Comparison of ENCODE assay signal across 8 cellular contexts in the genomic region with DNA sequence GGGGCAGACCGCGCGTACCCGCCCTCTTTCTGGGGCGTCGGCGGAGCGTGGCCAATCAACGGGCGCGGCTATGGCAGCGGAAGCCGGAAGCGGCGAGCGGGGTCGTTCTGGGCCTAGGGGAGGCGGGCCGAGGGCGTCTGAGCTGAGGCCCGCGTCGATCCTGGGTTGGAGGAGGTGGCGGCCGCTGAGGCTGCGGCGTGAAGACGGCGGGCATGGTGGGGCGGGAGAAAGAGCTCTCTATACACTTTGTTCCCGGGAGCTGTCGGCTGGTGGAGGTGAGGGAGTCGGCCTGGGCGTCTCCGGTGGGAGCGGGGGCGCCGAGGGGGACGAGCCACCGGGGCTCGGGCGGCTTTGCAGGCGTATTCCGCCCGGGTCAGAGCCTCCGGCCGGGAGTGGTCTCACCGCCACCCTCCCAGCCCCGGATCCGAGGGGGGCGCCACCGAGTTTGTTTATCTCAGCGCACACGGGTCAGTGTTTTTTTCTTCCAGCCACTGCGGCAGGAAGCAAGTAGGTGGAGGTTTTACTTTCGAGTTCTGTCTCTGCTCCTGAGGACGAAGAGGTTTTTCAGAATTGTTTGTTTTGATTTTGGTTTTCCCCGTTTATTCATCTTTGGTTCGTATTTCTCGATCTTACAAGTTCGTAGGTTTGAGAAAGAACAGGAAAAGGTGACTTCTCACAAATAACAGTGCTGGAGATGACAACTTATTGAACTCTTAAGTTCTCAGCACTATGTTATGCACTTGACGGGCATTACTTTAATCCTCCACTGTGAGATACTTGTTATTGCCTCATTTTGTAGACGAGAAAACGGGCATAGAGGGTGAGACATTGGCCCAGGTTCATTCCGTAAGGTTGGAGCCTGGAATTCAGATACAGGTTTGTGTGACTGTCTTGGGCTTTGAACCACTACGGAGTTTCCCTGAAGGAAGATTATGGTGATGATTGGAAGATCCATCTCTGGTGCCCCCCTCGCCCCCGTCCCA. TPM values are rescaled to one million over a fixed set of nuclear protein-coding genes. Genes with fewer than 3 reads are reported as not detected.
A peak's percentile ranks its signal among the peaks of the same experiment; 100 is the strongest.
DNase-seq lines count a peak whose midpoint lies in the region; ATAC-seq and TF ChIP-seq lines count a peak whose summit lies in the region.

A gene (plus strand): TSS at position 145 of the 983 bp plus-strand sequence. CDS start 68 bp downstream, at position 213.

- no peak for TF ChIP-seq EP300 in Ishikawa (IDR thresholded peaks at IDR 0.05; ENCODE audit: borderline replicate concordance)

- no peak for TF ChIP-seq RAD21 in Ishikawa (IDR thresholded peaks at IDR 0.05; ENCODE audit: low read depth)

- TF ChIP-seq CTCF in epithelial cell of esophagus (IDR thresholded peaks at IDR 0.05; ENCODE audit: insufficient read depth, low read depth, low read length, missing control alignments) = peak; percentile 21

- DNase-seq in DMS153 treated with DMSO at 0.1 percent for 48 hours (lab: John Stamatoyannopoulos, UW; ENCODE audit: unreplicated experiment) (peak; percentile 61), OCI-M2 (lab: John Stamatoyannopoulos, UW; ENCODE audit: unreplicated experiment) (peak; percentile 67), activated T-cell treated with anti-CD3 and anti-CD28 coated beads for 4 hours (peak; percentile 90), epithelial cell of esophagus (ENCODE audit: low read depth) (peak; percentile 97), mucosa of gallbladder (ENCODE audit: low spot score) (peak; percentile 95)
- DNase-seq in stimulated activated CD8-positive, alpha-beta memory T cell treated with anti-CD3 and anti-CD28 coated beads, Interleukin-4, amount 100 ng/mL, for 4 hours (ENCODE audit: low read depth in 2 of 2, low spot score in 1 of 2) = peak; percentile 79 to 89

- H3K4me3 ChIP-seq in epithelial cell of esophagus (ENCODE audit: low read length) = peak within 1 kb of the TSS; percentile 64

- peak; percentile 82 for ATAC-seq in GM21576 (IDR thresholded peaks at IDR 0.05; ENCODE audit: unreplicated experiment)

TF ChIP-seq in Ishikawa, 13 proteins besides CTCF, POLR2A, EP300 and RAD21:
- TF ChIP-seq TAF1 (IDR thresholded peaks at IDR 0.05; ENCODE audit: low read depth) (peak; percentile 61), TCF12 (IDR thresholded peaks at IDR 0.05; ENCODE audit: low read depth) (peak; percentile 25; the same call in 1 of the 2 replicates), YY1 (IDR thresholded peaks at IDR 0.05; ENCODE audit: low read depth) (peak; percentile 60; the same call in 1 of the 2 replicates), FOXM1 (IDR thresholded peaks at IDR 0.05; ENCODE audit: borderline replicate concordance, low read depth) (0 out of 2 replicates have a peak, but pooled peaks have one; percentile 39), TEAD4 (IDR thresholded peaks at IDR 0.05) (no peak), NFIC (IDR thresholded peaks at IDR 0.05) (no peak), CEBPB (IDR thresholded peaks at IDR 0.05) (no peak), CREB1 (IDR thresholded peaks at IDR 0.05; ENCODE audit: low read depth) (peak; percentile 27; the same call in 1 of the 2 replicates), ZBTB7A (IDR thresholded peaks at IDR 0.05; ENCODE audit: low read depth) (0 out of 2 replicates have a peak, but pooled peaks have one; percentile 45), EGR1 (IDR thresholded peaks at IDR 0.05) (no peak)
- TF ChIP-seq, protein P1, sequence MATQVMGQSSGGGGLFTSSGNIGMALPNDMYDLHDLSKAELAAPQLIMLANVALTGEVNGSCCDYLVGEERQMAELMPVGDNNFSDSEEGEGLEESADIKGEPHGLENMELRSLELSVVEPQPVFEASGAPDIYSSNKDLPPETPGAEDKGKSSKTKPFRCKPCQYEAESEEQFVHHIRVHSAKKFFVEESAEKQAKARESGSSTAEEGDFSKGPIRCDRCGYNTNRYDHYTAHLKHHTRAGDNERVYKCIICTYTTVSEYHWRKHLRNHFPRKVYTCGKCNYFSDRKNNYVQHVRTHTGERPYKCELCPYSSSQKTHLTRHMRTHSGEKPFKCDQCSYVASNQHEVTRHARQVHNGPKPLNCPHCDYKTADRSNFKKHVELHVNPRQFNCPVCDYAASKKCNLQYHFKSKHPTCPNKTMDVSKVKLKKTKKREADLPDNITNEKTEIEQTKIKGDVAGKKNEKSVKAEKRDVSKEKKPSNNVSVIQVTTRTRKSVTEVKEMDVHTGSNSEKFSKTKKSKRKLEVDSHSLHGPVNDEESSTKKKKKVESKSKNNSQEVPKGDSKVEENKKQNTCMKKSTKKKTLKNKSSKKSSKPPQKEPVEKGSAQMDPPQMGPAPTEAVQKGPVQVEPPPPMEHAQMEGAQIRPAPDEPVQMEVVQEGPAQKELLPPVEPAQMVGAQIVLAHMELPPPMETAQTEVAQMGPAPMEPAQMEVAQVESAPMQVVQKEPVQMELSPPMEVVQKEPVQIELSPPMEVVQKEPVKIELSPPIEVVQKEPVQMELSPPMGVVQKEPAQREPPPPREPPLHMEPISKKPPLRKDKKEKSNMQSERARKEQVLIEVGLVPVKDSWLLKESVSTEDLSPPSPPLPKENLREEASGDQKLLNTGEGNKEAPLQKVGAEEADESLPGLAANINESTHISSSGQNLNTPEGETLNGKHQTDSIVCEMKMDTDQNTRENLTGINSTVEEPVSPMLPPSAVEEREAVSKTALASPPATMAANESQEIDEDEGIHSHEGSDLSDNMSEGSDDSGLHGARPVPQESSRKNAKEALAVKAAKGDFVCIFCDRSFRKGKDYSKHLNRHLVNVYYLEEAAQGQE (IDR thresholded peaks at IDR 0.05; ENCODE audit: low read depth) = no peak
- TF ChIP-seq, protein P2, sequence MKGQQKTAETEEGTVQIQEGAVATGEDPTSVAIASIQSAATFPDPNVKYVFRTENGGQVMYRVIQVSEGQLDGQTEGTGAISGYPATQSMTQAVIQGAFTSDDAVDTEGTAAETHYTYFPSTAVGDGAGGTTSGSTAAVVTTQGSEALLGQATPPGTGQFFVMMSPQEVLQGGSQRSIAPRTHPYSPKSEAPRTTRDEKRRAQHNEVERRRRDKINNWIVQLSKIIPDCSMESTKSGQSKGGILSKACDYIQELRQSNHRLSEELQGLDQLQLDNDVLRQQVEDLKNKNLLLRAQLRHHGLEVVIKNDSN (IDR thresholded peaks at IDR 0.05) = no peak
- TF ChIP-seq, protein P3, sequence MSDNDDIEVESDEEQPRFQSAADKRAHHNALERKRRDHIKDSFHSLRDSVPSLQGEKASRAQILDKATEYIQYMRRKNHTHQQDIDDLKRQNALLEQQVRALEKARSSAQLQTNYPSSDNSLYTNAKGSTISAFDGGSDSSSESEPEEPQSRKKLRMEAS (IDR thresholded peaks at IDR 0.05) = peak; percentile 84
TF ChIP-seq in Ishikawa: peak in this region for 7.

RNA-seq across cellular contexts. Expression of the gene that starts here (rescaled TPM):
- total RNA-seq in mucosa of gallbladder = 65.3 TPM

Comparison
In these comparisons a context has a peak if more than half of its experiments do, and no peak if none do; other contexts are left out.
1. Peak in every context shown above with its lines: DNase-seq, ATAC-seq and H3K4me3 ChIP-seq.